Comparison of ENCODE assay signal across 18 cellular contexts in genomic region chr2:159555651-159556392, GRCh38.
"Had no signal": no experiment of that assay in that cellular context is flagged by ENCODE, and none has a peak within 500 bp of the region (broad histone marks: within the 10 kb centered on the region; RNA-seq: fewer than 3 reads in every experiment).

No MANE protein-coding gene starts in this region.

- DNase-seq: activated CD4-positive, alpha-beta T cell treated with anti-CD3 and anti-CD28 coated beads for 4 hours; activated CD8-positive, alpha-beta memory T cell treated with anti-CD3 and anti-CD28 coated beads for 24 hours; activated naive CD4-positive, alpha-beta T cell treated with anti-CD3 and anti-CD28 coated beads for 36 hours; body of pancreas; effector memory CD4-positive, alpha-beta T cell; hypothalamus; left colon; naive thymus-derived CD8-positive, alpha-beta T cell; occipital lobe; sigmoid colon; stimulated activated CD4-positive, alpha-beta T cell treated with anti-CD3 and anti-CD28 coated beads, Interleukin-4, amount 100 ng/mL, for 1 hour; stimulated activated CD8-positive, alpha-beta memory T cell treated with anti-CD3 and anti-CD28 coated beads, Interleukin-4, amount 100 ng/mL, for 48 hours; T-cell; testis; WERI-Rb-1 had no signal

- H3K9me3 ChIP-seq: body of pancreas, sigmoid colon, testis had no signal

- H3K4me3 Mint-ChIP-seq: activated naive CD4-positive, alpha-beta T cell treated with anti-CD3 and anti-CD28 coated beads for 36 hours; central memory CD8-positive, alpha-beta T cell; naive thymus-derived CD8-positive, alpha-beta T cell; stimulated activated naive CD8-positive, alpha-beta T cell treated with anti-CD3 and anti-CD28 coated beads, Interleukin-15, Interleukin-2, amounts not matched to agents 100 ng/mL and 50 ng/mL, for 24 hours; T-cell had no signal

- H3K4me1 ChIP-seq: body of pancreas, testis had no signal

- H3K27ac ChIP-seq: body of pancreas, epithelial cell of prostate, sigmoid colon, testis, WERI-Rb-1 had no signal

- H3K27ac Mint-ChIP-seq: activated naive CD4-positive, alpha-beta T cell treated with anti-CD3 and anti-CD28 coated beads for 36 hours; naive thymus-derived CD8-positive, alpha-beta T cell; stimulated activated naive CD8-positive, alpha-beta T cell treated with anti-CD3 and anti-CD28 coated beads, Interleukin-15, Interleukin-2, amounts not matched to agents 100 ng/mL and 50 ng/mL, for 24 hours; T-cell had no signal

- H3K27me3 Mint-ChIP-seq: central memory CD8-positive, alpha-beta T cell; naive thymus-derived CD8-positive, alpha-beta T cell; stimulated activated naive CD8-positive, alpha-beta T cell treated with anti-CD3 and anti-CD28 coated beads, Interleukin-15, Interleukin-2, amounts not matched to agents 100 ng/mL and 50 ng/mL, for 24 hours; T-cell had no signal

- H3K36me3 ChIP-seq: sigmoid colon, WERI-Rb-1 had no signal

- H3K9me3 Mint-ChIP-seq: activated naive CD4-positive, alpha-beta T cell treated with anti-CD3 and anti-CD28 coated beads for 36 hours; central memory CD8-positive, alpha-beta T cell; naive thymus-derived CD8-positive, alpha-beta T cell; stimulated activated naive CD8-positive, alpha-beta T cell treated with anti-CD3 and anti-CD28 coated beads, Interleukin-15, Interleukin-2, amounts not matched to agents 100 ng/mL and 50 ng/mL, for 24 hours; T-cell had no signal

- H3K4me1 Mint-ChIP-seq: central memory CD8-positive, alpha-beta T cell; naive thymus-derived CD8-positive, alpha-beta T cell; T-cell had no signal

- H3K4me3 ChIP-seq: body of pancreas, sigmoid colon, testis had no signal

- ATAC-seq: body of pancreas; left colon; naive thymus-derived CD8-positive, alpha-beta T cell; T-cell had no signal

- H3K27me3 ChIP-seq: body of pancreas, sigmoid colon, testis had no signal
